ENCODE assay signal across 17 cellular contexts in genomic region chr6:89037156-89037900, GRCh38. TPM values are rescaled to one million over a fixed set of nuclear protein-coding genes. Genes with fewer than 3 reads are reported as not detected.
DNase-seq lines count a peak whose midpoint lies in the region; ATAC-seq and TF ChIP-seq lines count a peak whose summit lies in the region.
"Had no signal": no experiment of that assay in that cellular context is flagged by ENCODE, and none has a peak within 500 bp of the region (broad histone marks: within the 10 kb centered on the region; RNA-seq: fewer than 3 reads in every experiment).

No MANE protein-coding gene starts in this region.

- peak overlapping the region; percentile 100 for H3K27ac ChIP-seq in ACC112 (ENCODE audit: low read depth, low read length)
- H3K27ac ChIP-seq in foreskin keratinocyte: peak overlapping the region; percentile 95
- H3K27ac ChIP-seq in sigmoid colon: peak overlapping the region; percentile 90 to 94 (median 92)

- no peaks in the 10 kb centered on the region for H3K27me3 ChIP-seq in ACC112 (ENCODE audit: insufficient read depth, low read length)
- no peaks in the 10 kb centered on the region for H3K27me3 ChIP-seq in foreskin keratinocyte
- H3K27me3 ChIP-seq in sigmoid colon: no peaks in the 10 kb centered on the region

- DNase-seq in astrocyte of the hippocampus (ENCODE audit: low read depth, low spot score) (peak; percentile 13), foreskin keratinocyte (peak; percentile 75 to 91), sigmoid colon (peak; percentile 68), HPDE6-E6E7 (ENCODE audit: extremely low spot score) (no peak), GM19240 (ENCODE audit: insufficient read length, low spot score) (no peak)
- no peak for DNase-seq in effector CD4-positive, alpha-beta T cell
- DNase-seq: ACHN; amygdala; CD4-positive, alpha-beta memory T cell; DMS79 treated with DMSO at 0.1 percent for 48 hours; lower lobe of right lung; NCI-H1417 treated with DMSO at 0.1 percent for 48 hours; PC-3; stimulated activated CD4-positive, alpha-beta T cell treated with anti-CD3 and anti-CD28 coated beads, Interleukin-2, amount 100 ng/mL, for 48 hours had no signal

- no peak for TF ChIP-seq POLR2A in sigmoid colon (IDR thresholded peaks at IDR 0.05)

- no peak overlapping the region for H2AFZ ChIP-seq in ACC112 (ENCODE audit: low read length, unreplicated experiment)

- H3K4me1 ChIP-seq in ACC112 (ENCODE audit: control insufficient read depth, insufficient read depth, low read length, unreplicated experiment): peaks cover 26% of the 10 kb centered on the region
- H3K4me1 ChIP-seq in foreskin keratinocyte: peaks cover 17% of the 10 kb centered on the region
- H3K4me1 ChIP-seq in sigmoid colon: peaks cover 2 to 43% (median 38%) of the 10 kb centered on the region in 4 donors

- H3K79me2 ChIP-seq in ACC112 (ENCODE audit: control insufficient read depth, insufficient read depth, low read length, unreplicated experiment): no peaks in the 10 kb centered on the region

- intact Hi-C loops in sigmoid colon (cut with DNase I): loop anchor here (5.0 kb wide), 3 partner anchors 75 to 315 kb away; partner anchors contain the start of genes PM20D2, RNGTT and UBE2J1

- WGBS in sigmoid colon, 2 donors: 78 to 82% methylated on average over 5 of the region's 5 CpGs

- peak; percentile 8 for ATAC-seq in foreskin keratinocyte
- ATAC-seq in HG02884 (IDR thresholded peaks at IDR 0.05; ENCODE audit: unreplicated experiment): no peak
- ATAC-seq: lower lobe of right lung, PC-3 had no signal

- no peak overlapping the region for H3K4me3 ChIP-seq in ACC112 (ENCODE audit: low read depth, low read length)
- H3K4me3 ChIP-seq in sigmoid colon: no peak overlapping the region
- H3K4me3 ChIP-seq: lower lobe of right lung, thoracic aorta had no signal

- H3K36me3 ChIP-seq in ACC112 (ENCODE audit: insufficient read depth, low read length): no peaks in the 10 kb centered on the region
- no peaks in the 10 kb centered on the region for H3K36me3 ChIP-seq in sigmoid colon
- H3K36me3 ChIP-seq: lower lobe of right lung, thoracic aorta had no signal

- no peak for TF ChIP-seq EP300 in sigmoid colon (IDR thresholded peaks at IDR 0.05)

- H3K9me3 ChIP-seq in sigmoid colon: peaks cover 0 to 6% (median 4%) of the 10 kb centered on the region in 4 donors

- TF ChIP-seq CTCF in foreskin keratinocyte (conservative IDR thresholded peaks at IDR 0.05) (no peak), sigmoid colon (IDR thresholded peaks at IDR 0.05) (no peak)

RNA-seq across cellular contexts. Expression of gene PNRC1, which starts 43.2 kb away (rescaled TPM):
- 13.6 and 18.4 TPM in 2 replicates for total RNA-seq in foreskin keratinocyte
- polyA plus RNA-seq in foreskin keratinocyte: 10.1 and 10.9 TPM in 2 replicates
- 100 to 1,000 TPM; 211 to 349 (median 300) TPM for total RNA-seq in sigmoid colon
- polyA plus RNA-seq in sigmoid colon: 10 to 100 TPM; 44.2 to 73.9 (median 52.7) TPM

Comparison
In these comparisons a context has a peak if more than half of its experiments do, and no peak if none do; other contexts are left out.
1. DNase-seq: peak in astrocyte of the hippocampus (single experiment), foreskin keratinocyte (2 of 2) and sigmoid colon (single experiment); none in HPDE6-E6E7 (single experiment), GM19240 (single experiment) and effector CD4-positive, alpha-beta T cell (single experiment).
2. RNA of gene PNRC1, which starts 43.2 kb away (total RNA-seq): 211 to 349 TPM in sigmoid colon; 13.6 to 18.4 TPM in foreskin keratinocyte; every median in the first group is over 10 times any median in the second.
3. Peak in every context shown above with its lines, with median percentiles within 50 percentile points of each other: H3K27ac ChIP-seq.